ENCODE assay signal across 20 cellular contexts in the genomic region with DNA sequence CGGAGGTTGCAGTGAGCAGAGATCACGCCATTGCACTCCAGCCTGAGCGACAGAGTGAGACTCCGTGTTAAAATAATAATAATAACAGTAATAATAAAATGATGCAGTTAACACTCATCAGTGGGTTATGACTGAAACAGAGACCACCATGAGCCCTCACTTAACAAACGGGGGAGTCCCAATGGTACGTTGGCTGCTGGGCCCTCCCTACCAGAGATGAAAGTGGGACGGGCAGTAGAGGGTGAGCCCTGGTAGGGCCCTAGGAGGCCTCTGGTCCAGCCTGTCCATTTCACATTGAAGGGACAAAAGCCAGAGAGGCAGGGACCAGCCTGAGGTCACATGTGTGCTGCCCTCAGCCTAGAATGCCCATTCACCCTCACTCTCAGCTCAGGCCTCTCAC. TPM values are rescaled to one million over a fixed set of nuclear protein-coding genes. Genes with fewer than 3 reads are reported as not detected.
DNase-seq lines count a peak whose midpoint lies in the region; ATAC-seq lines count a peak whose summit lies in the region.
"Had no signal": no experiment of that assay in that cellular context is flagged by ENCODE, and none has a peak within 500 bp of the region (broad histone marks: within the 10 kb centered on the region; RNA-seq: fewer than 3 reads in every experiment).

No MANE protein-coding gene starts in this region.

- no peak for DNase-seq in activated CD4-positive, CD25-positive, alpha-beta regulatory T cell treated with anti-CD3 and anti-CD28 coated beads, Interleukin-2, amount 50 U/mL, for 72 hours
- DNase-seq in activated CD4-positive, alpha-beta memory T cell treated with anti-CD3 and anti-CD28 coated beads for 36 hours: peak; percentile 30
- DNase-seq in stimulated activated effector memory CD8-positive, alpha-beta T cell treated with anti-CD3 and anti-CD28 coated beads, Interleukin-12 subunit alpha, Interleukin-12 subunit beta, amount 100 ng/mL, for 72 hours (ENCODE audit: low spot score in 2 of 2): peak in 1 of 2 donors; percentile 67
- DNase-seq in SIG-M5 (lab: John Stamatoyannopoulos, UW): no peak
- no peak for DNase-seq in NK-92 (lab: John Stamatoyannopoulos, UW; ENCODE audit: unreplicated experiment)
- DNase-seq: AML-193, EL, heart right ventricle, left ventricle myocardium superior, NCI-H1092, NCI-H2081 treated with DMSO at 0.1 percent for 48 hours, NCI-H526 treated with DMSO at 0.1 percent for 48 hours, SHP77 had no signal

- intact Hi-C loops in activated CD4-positive, alpha-beta memory T cell treated with anti-CD3 and anti-CD28 coated beads for 36 hours (cut with micrococcal nuclease): no loop called here

- H3K4me3 Mint-ChIP-seq in activated CD4-positive, alpha-beta memory T cell treated with anti-CD3 and anti-CD28 coated beads for 36 hours: no peak overlapping the region
- H3K4me3 Mint-ChIP-seq in stimulated activated effector memory CD8-positive, alpha-beta T cell treated with anti-CD3 and anti-CD28 coated beads, Interleukin-12 subunit alpha, Interleukin-12 subunit beta, amount 100 ng/mL, for 72 hours: peak overlapping the region; percentile 52
- H3K4me3 Mint-ChIP-seq: T-helper 1 cell treated with Interleukin-12 subunit alpha and Interleukin-12 subunit beta and Interleukin-4 antibody, amounts not matched to agents 30 μg/mL and 1 μg/mL, for 36 hours had no signal

- H3K9me3 Mint-ChIP-seq in activated CD4-positive, alpha-beta memory T cell treated with anti-CD3 and anti-CD28 coated beads for 36 hours: no peaks in the 10 kb centered on the region
- H3K9me3 Mint-ChIP-seq in stimulated activated effector memory CD8-positive, alpha-beta T cell treated with anti-CD3 and anti-CD28 coated beads, Interleukin-12 subunit alpha, Interleukin-12 subunit beta, amount 100 ng/mL, for 72 hours: no peaks in the 10 kb centered on the region
- H3K9me3 Mint-ChIP-seq: T-helper 1 cell treated with Interleukin-12 subunit alpha and Interleukin-12 subunit beta and Interleukin-4 antibody, amounts not matched to agents 30 μg/mL and 1 μg/mL, for 36 hours had no signal

- peak; percentile 87 for ATAC-seq in activated CD4-positive, CD25-positive, alpha-beta regulatory T cell treated with anti-CD3 and anti-CD28 coated beads, Interleukin-2, amount 50 U/mL, for 24 hours
- ATAC-seq in GM21619 (IDR thresholded peaks at IDR 0.05; ENCODE audit: unreplicated experiment): peak; percentile 32
- ATAC-seq in stimulated activated effector memory CD8-positive, alpha-beta T cell treated with anti-CD3 and anti-CD28 coated beads, Interleukin-12 subunit alpha, Interleukin-12 subunit beta, amount 100 ng/mL, for 72 hours: peak; percentile 89
- ATAC-seq in GM19452 (IDR thresholded peaks at IDR 0.05; ENCODE audit: unreplicated experiment): no peak
- ATAC-seq: heart right ventricle, left ventricle myocardium superior had no signal

- H3K27me3 Mint-ChIP-seq in activated CD4-positive, alpha-beta memory T cell treated with anti-CD3 and anti-CD28 coated beads for 36 hours: no peaks in the 10 kb centered on the region

- no peaks in the 10 kb centered on the region for H3K36me3 Mint-ChIP-seq in activated CD4-positive, alpha-beta memory T cell treated with anti-CD3 and anti-CD28 coated beads for 36 hours
- no peaks in the 10 kb centered on the region for H3K36me3 Mint-ChIP-seq in stimulated activated effector memory CD8-positive, alpha-beta T cell treated with anti-CD3 and anti-CD28 coated beads, Interleukin-12 subunit alpha, Interleukin-12 subunit beta, amount 100 ng/mL, for 72 hours

- POLR2A ChIA-PET in activated CD4-positive, alpha-beta memory T cell treated with anti-CD3 and anti-CD28 coated beads for 36 hours (lab: Charles Lee): no interaction called here

- CTCF ChIA-PET in activated CD4-positive, alpha-beta memory T cell treated with anti-CD3 and anti-CD28 coated beads for 36 hours (lab: Charles Lee): no interaction called here

- H3K27ac Mint-ChIP-seq in activated CD4-positive, alpha-beta memory T cell treated with anti-CD3 and anti-CD28 coated beads for 36 hours: no peak overlapping the region
- H3K27ac Mint-ChIP-seq in stimulated activated effector memory CD8-positive, alpha-beta T cell treated with anti-CD3 and anti-CD28 coated beads, Interleukin-12 subunit alpha, Interleukin-12 subunit beta, amount 100 ng/mL, for 72 hours: peak overlapping the region; percentile 88

- H3K4me1 Mint-ChIP-seq in activated CD4-positive, alpha-beta memory T cell treated with anti-CD3 and anti-CD28 coated beads for 36 hours (ENCODE audit: low read depth): peaks cover 17% of the 10 kb centered on the region
- peaks cover 40% of the 10 kb centered on the region for H3K4me1 Mint-ChIP-seq in stimulated activated effector memory CD8-positive, alpha-beta T cell treated with anti-CD3 and anti-CD28 coated beads, Interleukin-12 subunit alpha, Interleukin-12 subunit beta, amount 100 ng/mL, for 72 hours

RNA-seq across cellular contexts. Expression of gene KIAA0930, which starts 13.7 kb away (rescaled TPM):
- 10 to 100 TPM; 31.1 to 31.9 TPM for total RNA-seq in activated CD4-positive, alpha-beta memory T cell treated with anti-CD3 and anti-CD28 coated beads for 36 hours

RNA-seq across cellular contexts. Expression of gene UPK3A, which starts 30.4 kb away (rescaled TPM):
- total RNA-seq in activated CD4-positive, alpha-beta memory T cell treated with anti-CD3 and anti-CD28 coated beads for 36 hours: not detected
- total RNA-seq: heart right ventricle, LHCN-M2, right atrium auricular region, tibial nerve had no signal

RNA-seq across cellular contexts. Expression of gene FAM118A, which starts 55.3 kb away (rescaled TPM):
- total RNA-seq in activated CD4-positive, alpha-beta memory T cell treated with anti-CD3 and anti-CD28 coated beads for 36 hours: 10 to 100 TPM; 55.0 to 56.5 TPM
